ENCODE assay signal across 9 cellular contexts in genomic region chrX:149527705-149528104, GRCh38. TPM values are rescaled to one million over a fixed set of nuclear protein-coding genes. Genes with fewer than 3 reads are reported as not detected.
DNase-seq lines count a peak whose midpoint lies in the region; ATAC-seq and TF ChIP-seq lines count a peak whose summit lies in the region.
"Had no signal": no experiment of that assay in that cellular context is flagged by ENCODE, and none has a peak within 500 bp of the region (broad histone marks: within the 10 kb centered on the region; RNA-seq: fewer than 3 reads in every experiment).

No MANE protein-coding gene starts in this region.

- no peaks in the 10 kb centered on the region for H3K4me1 Mint-ChIP-seq in HFFc6 (ENCODE audit: low read depth)
- peaks cover 11% of the 10 kb centered on the region for H3K4me1 Mint-ChIP-seq in T-helper 1 cell treated with Interleukin-12 subunit alpha and Interleukin-12 subunit beta and Interleukin-4 antibody, amounts not matched to agents 30 μg/mL and 1 μg/mL, for 36 hours (ENCODE audit: low read depth)

- H3K36me3 ChIP-seq in sigmoid colon: no peaks in the 10 kb centered on the region

- H3K27me3 ChIP-seq in sigmoid colon: no peaks in the 10 kb centered on the region

- DNase-seq in Right ventricle myocardium superior (no peak), cardiac septum (ENCODE audit: low spot score) (no peak), HFFc6 (peak; percentile 50), fibroblast of gingiva (ENCODE audit: low read depth) (peak; percentile 10), sigmoid colon (no peak), NCI-H2081 treated with DMSO at 0.1 percent for 48 hours (lab: John Stamatoyannopoulos, UW) (no peak), KG1 (lab: John Stamatoyannopoulos, UW) (no peak)

- 0 out of 2 replicates have a peak overlapping the region, but pooled peaks have one; percentile 5 for H3K27ac Mint-ChIP-seq in HFFc6
- peak overlapping the region; percentile 84 for H3K27ac Mint-ChIP-seq in T-helper 1 cell treated with Interleukin-12 subunit alpha and Interleukin-12 subunit beta and Interleukin-4 antibody, amounts not matched to agents 30 μg/mL and 1 μg/mL, for 36 hours

- H3K9me3 ChIP-seq in sigmoid colon: no peaks in the 10 kb centered on the region

- TF ChIP-seq CTCF in HFFc6 (IDR thresholded peaks at IDR 0.05): peak; percentile 68
- TF ChIP-seq CTCF in sigmoid colon (IDR thresholded peaks at IDR 0.05): peak in 3 of 4 experiments; percentile 26 to 53 (median 38)

- no peaks in the 10 kb centered on the region; the same call in 1 of the 2 replicates for H3K27me3 Mint-ChIP-seq in HFFc6 (ENCODE audit: insufficient read depth)
- H3K27me3 Mint-ChIP-seq in T-helper 1 cell treated with Interleukin-12 subunit alpha and Interleukin-12 subunit beta and Interleukin-4 antibody, amounts not matched to agents 30 μg/mL and 1 μg/mL, for 36 hours (ENCODE audit: low read depth): no peaks in the 10 kb centered on the region

- no peak for TF ChIP-seq EP300 in sigmoid colon (IDR thresholded peaks at IDR 0.05)

- no peak overlapping the region for H3K4me3 Mint-ChIP-seq in HFFc6
- H3K4me3 Mint-ChIP-seq in T-helper 1 cell treated with Interleukin-12 subunit alpha and Interleukin-12 subunit beta and Interleukin-4 antibody, amounts not matched to agents 30 μg/mL and 1 μg/mL, for 36 hours: peak overlapping the region; percentile 25

- ATAC-seq in Right ventricle myocardium superior (ENCODE audit: poor library complexity): peak; percentile 32

- intact Hi-C loops in Right ventricle myocardium superior (cut with DNase I) (no loop called here), cardiac septum (cut with DNase I) (no loop called here), sigmoid colon (cut with DNase I) (loop anchor here (5.0 kb wide), 1 partner anchor 100 kb away; no protein-coding TSS in a partner anchor)

- TF ChIP-seq POLR2A in sigmoid colon (IDR thresholded peaks at IDR 0.05): no peak

- no peak overlapping the region for H3K27ac ChIP-seq in sigmoid colon

- H3K36me3 Mint-ChIP-seq in HFFc6 (ENCODE audit: low read depth): no peaks in the 10 kb centered on the region
- H3K36me3 Mint-ChIP-seq in T-helper 1 cell treated with Interleukin-12 subunit alpha and Interleukin-12 subunit beta and Interleukin-4 antibody, amounts not matched to agents 30 μg/mL and 1 μg/mL, for 36 hours (ENCODE audit: low read depth): peaks cover 11% of the 10 kb centered on the region

- H3K4me1 ChIP-seq in sigmoid colon: no peaks in the 10 kb centered on the region

- no peak overlapping the region for H3K4me3 ChIP-seq in sigmoid colon

- WGBS in sigmoid colon, 2 donors: 48 to 63% methylated on average over 1 of the region's 1 CpG

- H3K9me3 Mint-ChIP-seq in HFFc6: no peaks in the 10 kb centered on the region
- no peaks in the 10 kb centered on the region for H3K9me3 Mint-ChIP-seq in T-helper 1 cell treated with Interleukin-12 subunit alpha and Interleukin-12 subunit beta and Interleukin-4 antibody, amounts not matched to agents 30 μg/mL and 1 μg/mL, for 36 hours

RNA-seq across cellular contexts. Expression of gene EOLA1, which starts 13.1 kb away (rescaled TPM):
- total RNA-seq in Right ventricle myocardium superior: 26.9 TPM
- 27.4 TPM for total RNA-seq in cardiac septum
- total RNA-seq in HFFc6 (2021; fragmentation: NEBNext Ultra II Directional; extraction: Animal tissue kit (Norgen Biotek cat#: 25700)): 10 to 100 TPM; 11.3 to 15.4 (median 13.6) TPM
- 10 to 100 TPM in 3 of 4 donors, 1 to 10 TPM in 1; 8.7 to 14.4 (median 11.9) TPM for total RNA-seq in sigmoid colon
- polyA plus RNA-seq in sigmoid colon: 10 to 100 TPM; 31.2 to 43.0 (median 34.2) TPM

RNA-seq across cellular contexts. Expression of gene HSFX3, which starts 22.0 kb away (rescaled TPM):
- total RNA-seq in Right ventricle myocardium superior (not detected), cardiac septum (0.59 TPM), sigmoid colon (not detected)
- not detected for total RNA-seq in HFFc6 (2021; fragmentation: NEBNext Ultra II Directional; extraction: Animal tissue kit (Norgen Biotek cat#: 25700))
- polyA plus RNA-seq in sigmoid colon: not detected
- total RNA-seq: glomerular endothelial cell had no signal

RNA-seq across cellular contexts. Expression of gene IDS, which starts 22.6 kb away (rescaled TPM):
- 75.9 TPM for total RNA-seq in Right ventricle myocardium superior
- 87.6 TPM for total RNA-seq in cardiac septum
- 10 to 100 TPM; 38.4 to 70.9 (median 55.1) TPM for total RNA-seq in HFFc6 (2021; fragmentation: NEBNext Ultra II Directional; extraction: Animal tissue kit (Norgen Biotek cat#: 25700))
- total RNA-seq in sigmoid colon: 10 to 100 TPM; 71.3 to 97.2 (median 89.9) TPM
- polyA plus RNA-seq in sigmoid colon: 10 to 100 TPM; 31.3 to 49.7 (median 43.8) TPM

RNA-seq across cellular contexts. Expression of gene MAGEA9B, which starts 59.6 kb away (rescaled TPM):
- total RNA-seq in Right ventricle myocardium superior: not detected
- not detected for total RNA-seq in cardiac septum
- total RNA-seq in HFFc6 (2021; fragmentation: NEBNext Ultra II Directional; extraction: Animal tissue kit (Norgen Biotek cat#: 25700)): not detected
- not detected for total RNA-seq in sigmoid colon
- not detected for polyA plus RNA-seq in sigmoid colon
- total RNA-seq: glomerular endothelial cell had no signal

Comparison
In these comparisons a context has a peak if more than half of its experiments do, and no peak if none do; other contexts are left out.
1. DNase-seq: peak in HFFc6 (single experiment) and fibroblast of gingiva (single experiment); none in Right ventricle myocardium superior (single experiment), cardiac septum (single experiment), sigmoid colon (single experiment), NCI-H2081 treated with DMSO at 0.1 percent for 48 hours (single experiment) and KG1 (single experiment).